16 cellular contexts compared by ENCODE assay signal in genomic region chr13:23852351-23852750, GRCh38. TPM values are rescaled to one million over a fixed set of nuclear protein-coding genes. Genes with fewer than 3 reads are reported as not detected.
"Had no signal": no experiment of that assay in that cellular context is flagged by ENCODE, and none has a peak within 500 bp of the region (broad histone marks: within the 10 kb centered on the region; RNA-seq: fewer than 3 reads in every experiment).

No MANE protein-coding gene starts in this region.

- DNase-seq: activated CD4-positive, alpha-beta memory T cell treated with anti-CD3 and anti-CD28 coated beads, Interleukin-2, amount 10 ng/mL, durations not matched to agents 7 days and 5 days; activated gamma-delta T cell; activated T-cell treated with anti-CD3 and anti-CD28 coated beads, Interleukin-2, amount 50 U/mL, for 48 hours; esophagus squamous epithelium; foreskin fibroblast; glutamatergic neuron; psoas muscle; stimulated activated CD4-positive, alpha-beta T cell treated with anti-CD3 and anti-CD28 coated beads, Interleukin-2, amount 100 ng/mL, for 24 hours; stimulated activated naive CD4-positive, alpha-beta T cell treated with Interleukin-2 at 50 U/mL for 16 hours had no signal

- H3K4me3 Mint-ChIP-seq: activated CD4-positive, alpha-beta memory T cell treated with anti-CD3 and anti-CD28 coated beads, Interleukin-2, amount 10 ng/mL, durations not matched to agents 7 days and 5 days; memory B cell; nephron; type B pancreatic cell had no signal

- H3K27ac Mint-ChIP-seq: activated CD4-positive, alpha-beta memory T cell treated with anti-CD3 and anti-CD28 coated beads, Interleukin-2, amount 10 ng/mL, durations not matched to agents 7 days and 5 days; memory B cell; nephron; type B pancreatic cell had no signal

- ATAC-seq: left lobe of liver, psoas muscle, sciatic nerve had no signal

- H3K27me3 Mint-ChIP-seq: activated CD4-positive, alpha-beta memory T cell treated with anti-CD3 and anti-CD28 coated beads, Interleukin-2, amount 10 ng/mL, durations not matched to agents 7 days and 5 days; memory B cell; type B pancreatic cell had no signal

- H3K4me1 Mint-ChIP-seq: activated CD4-positive, alpha-beta memory T cell treated with anti-CD3 and anti-CD28 coated beads, Interleukin-2, amount 10 ng/mL, durations not matched to agents 7 days and 5 days had no signal

- H3K9me3 Mint-ChIP-seq: activated CD4-positive, alpha-beta memory T cell treated with anti-CD3 and anti-CD28 coated beads, Interleukin-2, amount 10 ng/mL, durations not matched to agents 7 days and 5 days; memory B cell; nephron; type B pancreatic cell had no signal

RNA-seq across cellular contexts. Expression of gene C1QTNF9B, which starts 45.0 kb away (rescaled TPM):
- total RNA-seq: activated CD4-positive, alpha-beta memory T cell treated with anti-CD3 and anti-CD28 coated beads, Interleukin-2, amount 10 ng/mL, durations not matched to agents 7 days and 5 days; ascending aorta; esophagus squamous epithelium; left lobe of liver; omental fat pad had no signal
